In the genomic region with DNA sequence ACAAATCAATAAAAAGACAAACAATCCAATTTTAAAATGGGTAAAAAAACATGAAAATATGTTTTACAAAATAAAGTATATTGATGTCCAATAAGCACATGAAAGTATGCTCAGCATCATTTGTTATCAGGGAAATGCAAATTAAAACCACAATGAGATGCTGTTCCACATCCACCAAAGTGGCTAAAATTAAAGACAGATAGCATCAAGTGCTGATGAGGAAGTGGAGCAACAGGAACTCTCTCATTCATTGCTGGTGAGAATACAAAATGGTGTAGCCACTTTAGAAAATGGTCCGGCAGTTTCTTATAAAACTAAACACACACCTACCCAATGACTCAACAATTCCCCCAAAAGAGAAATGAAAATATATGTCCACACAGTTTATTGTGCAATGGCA, we compare ENCODE assay signal across 2 cellular contexts.
TF ChIP-seq lines count a peak whose summit lies in the region.

No MANE protein-coding gene starts in this region.

TF ChIP-seq in HepG2, 621 proteins besides CTCF, POLR2A, EP300 and RAD21:
- TF ChIP-seq CEBPB (IDR thresholded peaks at IDR 0.05; ENCODE audit: borderline replicate concordance, low read depth, low read length) (peak; percentile 39; the same call in 1 of the 2 replicates), ZNF7 (CRISPR knock-in tag; IDR thresholded peaks at IDR 0.05) (peak; percentile 93), NR2F1 (CRISPR knock-in tag; IDR thresholded peaks at IDR 0.05) (no peak), FLYWCH1 (CRISPR knock-in tag; IDR thresholded peaks at IDR 0.05) (no peak)
- TF ChIP-seq, protein P1, sequence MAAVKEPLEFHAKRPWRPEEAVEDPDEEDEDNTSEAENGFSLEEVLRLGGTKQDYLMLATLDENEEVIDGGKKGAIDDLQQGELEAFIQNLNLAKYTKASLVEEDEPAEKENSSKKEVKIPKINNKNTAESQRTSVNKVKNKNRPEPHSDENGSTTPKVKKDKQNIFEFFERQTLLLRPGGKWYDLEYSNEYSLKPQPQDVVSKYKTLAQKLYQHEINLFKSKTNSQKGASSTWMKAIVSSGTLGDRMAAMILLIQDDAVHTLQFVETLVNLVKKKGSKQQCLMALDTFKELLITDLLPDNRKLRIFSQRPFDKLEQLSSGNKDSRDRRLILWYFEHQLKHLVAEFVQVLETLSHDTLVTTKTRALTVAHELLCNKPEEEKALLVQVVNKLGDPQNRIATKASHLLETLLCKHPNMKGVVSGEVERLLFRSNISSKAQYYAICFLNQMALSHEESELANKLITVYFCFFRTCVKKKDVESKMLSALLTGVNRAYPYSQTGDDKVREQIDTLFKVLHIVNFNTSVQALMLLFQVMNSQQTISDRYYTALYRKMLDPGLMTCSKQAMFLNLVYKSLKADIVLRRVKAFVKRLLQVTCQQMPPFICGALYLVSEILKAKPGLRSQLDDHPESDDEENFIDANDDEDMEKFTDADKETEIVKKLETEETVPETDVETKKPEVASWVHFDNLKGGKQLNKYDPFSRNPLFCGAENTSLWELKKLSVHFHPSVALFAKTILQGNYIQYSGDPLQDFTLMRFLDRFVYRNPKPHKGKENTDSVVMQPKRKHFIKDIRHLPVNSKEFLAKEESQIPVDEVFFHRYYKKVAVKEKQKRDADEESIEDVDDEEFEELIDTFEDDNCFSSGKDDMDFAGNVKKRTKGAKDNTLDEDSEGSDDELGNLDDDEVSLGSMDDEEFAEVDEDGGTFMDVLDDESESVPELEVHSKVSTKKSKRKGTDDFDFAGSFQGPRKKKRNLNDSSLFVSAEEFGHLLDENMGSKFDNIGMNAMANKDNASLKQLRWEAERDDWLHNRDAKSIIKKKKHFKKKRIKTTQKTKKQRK (IDR thresholded peaks at IDR 0.05; ENCODE audit: low read length), result no peak
TF ChIP-seq in HepG2: peak in this region for 2.

TF ChIP-seq in HEK293, 187 proteins besides CTCF, POLR2A, EP300 and RAD21:
- TF ChIP-seq TRIM28 (IDR thresholded peaks at IDR 0.05; ENCODE audit: borderline replicate concordance, low read length) (peak; percentile 44; the same call in 1 of the 2 replicates), ZNF558 (tag by site-specific recombination; IDR thresholded peaks at IDR 0.05) (no peak), SETDB1 (IDR thresholded peaks at IDR 0.05; ENCODE audit: insufficient read length, low read length) (peak; percentile 44)
TF ChIP-seq in HEK293: peak in this region for 2.
